ENCODE assay signal across 31 cellular contexts in the genomic region with DNA sequence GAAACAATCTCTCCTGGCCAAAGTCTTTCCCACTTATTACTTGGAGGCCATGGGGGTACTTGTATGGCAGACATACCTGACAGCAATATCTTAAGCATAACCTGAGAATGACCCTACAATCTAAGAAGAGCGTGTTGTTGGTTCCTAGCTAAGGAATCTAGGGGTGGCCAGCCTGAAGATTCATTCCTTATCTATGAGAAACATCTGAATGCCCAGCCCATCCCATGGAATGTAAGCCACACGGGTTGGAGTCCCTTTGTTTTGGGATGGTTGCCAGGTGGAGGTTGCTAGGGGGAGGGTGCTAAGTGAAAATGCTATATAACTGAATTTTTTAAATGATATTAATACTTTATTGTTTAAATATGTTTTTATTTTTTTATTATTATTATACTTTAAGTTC.
DNase-seq lines count a peak whose midpoint lies in the region; ATAC-seq, FAIRE-seq and TF ChIP-seq lines count a peak whose summit lies in the region.
"Had no signal": no experiment of that assay in that cellular context is flagged by ENCODE, and none has a peak within 500 bp of the region (broad histone marks: within the 10 kb centered on the region; RNA-seq: fewer than 3 reads in every experiment).

No MANE protein-coding gene starts in this region.

- H3K27me3 Mint-ChIP-seq in astrocyte (ENCODE audit: low read depth, unreplicated experiment) (no peaks in the 10 kb centered on the region), mesothelial cell of epicardium (ENCODE audit: low read depth) (no peaks in the 10 kb centered on the region)
- H3K27me3 Mint-ChIP-seq: B cell had no signal

- ATAC-seq in GM19455 (IDR thresholded peaks at IDR 0.05; ENCODE audit: unreplicated experiment) (no peak), pancreas (no peak)
- ATAC-seq: CD8-positive, alpha-beta T cell; gastrocnemius medialis; mucosa of descending colon; T-helper 17 cell had no signal

- H3K9ac ChIP-seq in astrocyte (ENCODE audit: low read length) = no peak overlapping the region

- intact Hi-C loops in pancreas (cut with DNase I) = no loop called here

- WGBS in hepatocyte (ENCODE audit: low lambda C conversion rate, missing lambda C conversion rate) = 68% methylated on average over 2 of the region's 2 CpGs
- WGBS in pancreas, 2 donors = 64 to 77% methylated on average over 2 of the region's 2 CpGs

- H3K4me1 ChIP-seq in astrocyte (ENCODE audit: insufficient read depth, low read length) (no peaks in the 10 kb centered on the region), hepatocyte (ENCODE audit: insufficient read depth) (peaks cover 6% of the 10 kb centered on the region), pancreas (no peaks in the 10 kb centered on the region)
- H3K4me1 ChIP-seq: gastrocnemius medialis, HAP-1, Peyer's patch, tibial nerve had no signal

- no peak for TF ChIP-seq CTCF in astrocyte (IDR thresholded peaks at IDR 0.05; ENCODE audit: insufficient read depth, low read depth, low read length)
- TF ChIP-seq CTCF in mesothelial cell of epicardium (IDR thresholded peaks at IDR 0.05; ENCODE audit: unreplicated experiment) = no peak
- no peak for TF ChIP-seq CTCF in hepatocyte (IDR thresholded peaks at IDR 0.05; ENCODE audit: poor library complexity)
- TF ChIP-seq CTCF in pancreas (IDR thresholded peaks at IDR 0.05) = no peak

- H3K4me2 ChIP-seq in astrocyte (ENCODE audit: low read length) (no peak overlapping the region), hepatocyte (no peak overlapping the region)

- H3K36me3 Mint-ChIP-seq in astrocyte (ENCODE audit: low read depth, unreplicated experiment) = no peaks in the 10 kb centered on the region
- no peaks in the 10 kb centered on the region for H3K36me3 Mint-ChIP-seq in mesothelial cell of epicardium
- H3K36me3 Mint-ChIP-seq: activated naive CD8-positive, alpha-beta T cell treated with anti-CD3 and anti-CD28 coated beads for 36 hours; CD8-positive, alpha-beta T cell had no signal

- H3K27me3 ChIP-seq in astrocyte (ENCODE audit: insufficient read depth, low read length) (no peaks in the 10 kb centered on the region), hepatocyte (no peaks in the 10 kb centered on the region), pancreas (no peaks in the 10 kb centered on the region)
- H3K27me3 ChIP-seq: gastrocnemius medialis, Peyer's patch, right atrium auricular region, tibial nerve had no signal

- DNase-seq in Daoy (ENCODE audit: low read depth) (peak; percentile 23), HS-5 (ENCODE audit: low read depth) (peak; percentile 32), astrocyte (ENCODE audit: low read depth) (no peak), kidney tubule cell (ENCODE audit: low spot score) (peak; percentile 75), mesothelial cell of epicardium (ENCODE audit: low spot score in 2 of 2, unreplicated experiment in 2 of 2) (no peak), hepatocyte (ENCODE audit: low spot score) (no peak), pancreas (no peak)
- DNase-seq: activated CD4-positive, alpha-beta T cell treated with anti-CD3 and anti-CD28 coated beads for 1 hour; activated naive CD8-positive, alpha-beta T cell treated with anti-CD3 and anti-CD28 coated beads for 36 hours; activated T-cell treated with anti-CD3 and anti-CD28 coated beads for 4 hours; aorta; CD8-positive, alpha-beta T cell; dermis blood vessel endothelial cell; gastrocnemius medialis; hippocampal formation; IMR-90; mucosa of descending colon; NCI-H1105; NCI-H187 treated with DMSO at 0.1 percent for 48 hours; NCI-H69; nephron progenitor cell; Peyer's patch; stimulated activated CD4-positive, alpha-beta T cell treated with anti-CD3 and anti-CD28 coated beads, Interleukin-2, amount 100 ng/mL, for 24 hours; T-helper 17 cell had no signal

- FAIRE-seq in astrocyte (lab: Jason Lieb, UNC) = no peak
- no peak for FAIRE-seq in pancreas (lab: Jason Lieb, UNC)
- FAIRE-seq: G401.6 had no signal

- H3K79me2 ChIP-seq in astrocyte (ENCODE audit: insufficient read depth, low read length) (no peaks in the 10 kb centered on the region), hepatocyte (no peaks in the 10 kb centered on the region)

- H4K20me1 ChIP-seq in astrocyte (ENCODE audit: insufficient read depth, low read length) = no peaks in the 10 kb centered on the region
- no peaks in the 10 kb centered on the region for H4K20me1 ChIP-seq in hepatocyte (ENCODE audit: insufficient read depth, poor library complexity, severe bottlenecking)

- H3K27ac ChIP-seq in astrocyte (ENCODE audit: low read depth, low read length) (no peak overlapping the region), hepatocyte (no peak overlapping the region), pancreas (no peak overlapping the region)
- H3K27ac ChIP-seq: gastrocnemius medialis, Peyer's patch, right atrium auricular region, SK-N-MC, tibial nerve had no signal

- peaks cover 23% of the 10 kb centered on the region for H3K4me1 Mint-ChIP-seq in astrocyte (ENCODE audit: low read depth, unreplicated experiment)
- H3K4me1 Mint-ChIP-seq in mesothelial cell of epicardium = peaks cover 17% of the 10 kb centered on the region
- H3K4me1 Mint-ChIP-seq: activated naive CD8-positive, alpha-beta T cell treated with anti-CD3 and anti-CD28 coated beads for 36 hours; B cell; T-helper 17 cell had no signal

- H3K27ac Mint-ChIP-seq in astrocyte (ENCODE audit: unreplicated experiment) (peak overlapping the region; percentile 64), mesothelial cell of epicardium (no peak overlapping the region)
- H3K27ac Mint-ChIP-seq: activated naive CD8-positive, alpha-beta T cell treated with anti-CD3 and anti-CD28 coated beads for 36 hours; B cell; CD8-positive, alpha-beta T cell; nephron progenitor cell; T-helper 17 cell had no signal

- no peak overlapping the region for H3K4me3 Mint-ChIP-seq in astrocyte (ENCODE audit: unreplicated experiment)
- H3K4me3 Mint-ChIP-seq in mesothelial cell of epicardium = no peak overlapping the region
- H3K4me3 Mint-ChIP-seq: activated naive CD8-positive, alpha-beta T cell treated with anti-CD3 and anti-CD28 coated beads for 36 hours; B cell; CD8-positive, alpha-beta T cell; nephron progenitor cell; T-helper 17 cell had no signal

- H3K4me3 ChIP-seq in astrocyte (ENCODE audit: insufficient read depth, low read depth, low read length) (no peak overlapping the region), hepatocyte (no peak overlapping the region), pancreas (no peak overlapping the region)
- H3K4me3 ChIP-seq: gastrocnemius medialis, HAP-1, mucosa of descending colon, Peyer's patch, right atrium auricular region, SK-N-MC, tibial nerve had no signal

- no peak overlapping the region for H2AFZ ChIP-seq in astrocyte (ENCODE audit: low read depth, low read length)
- no peak overlapping the region for H2AFZ ChIP-seq in hepatocyte

- H3K9me3 ChIP-seq in astrocyte (ENCODE audit: insufficient read depth, low read depth, low read length) = no peaks in the 10 kb centered on the region
- no peaks in the 10 kb centered on the region for H3K9me3 ChIP-seq in hepatocyte (ENCODE audit: low read depth)
- H3K9me3 ChIP-seq in pancreas = no peaks in the 10 kb centered on the region
- H3K9me3 ChIP-seq: gastrocnemius medialis, HAP-1, mucosa of descending colon, Peyer's patch, right atrium auricular region, tibial nerve had no signal

- H3K9me3 Mint-ChIP-seq in astrocyte (ENCODE audit: unreplicated experiment) (no peaks in the 10 kb centered on the region), mesothelial cell of epicardium (peaks cover 6% of the 10 kb centered on the region)
- H3K9me3 Mint-ChIP-seq: activated naive CD8-positive, alpha-beta T cell treated with anti-CD3 and anti-CD28 coated beads for 36 hours; CD8-positive, alpha-beta T cell; nephron progenitor cell had no signal

- H3K36me3 ChIP-seq in astrocyte (ENCODE audit: insufficient read depth, low read length) (no peaks in the 10 kb centered on the region), hepatocyte (replicated peaks; ENCODE audit: insufficient read depth, low read depth) (no peaks in the 10 kb centered on the region), pancreas (no peaks in the 10 kb centered on the region)
- H3K36me3 ChIP-seq: gastrocnemius medialis, HAP-1, Peyer's patch, right atrium auricular region, tibial nerve had no signal

- no peaks in the 10 kb centered on the region for H3K9me2 ChIP-seq in hepatocyte (replicated peaks; ENCODE audit: insufficient read depth)

Comparison
In these comparisons a context has a peak if more than half of its experiments do, and no peak if none do; other contexts are left out.
1. DNase-seq: peak in Daoy (single experiment), HS-5 (single experiment) and kidney tubule cell (single experiment); none in astrocyte (single experiment), mesothelial cell of epicardium (0 of 2), hepatocyte (single experiment) and pancreas (0 of 6).